In the genomic region with DNA sequence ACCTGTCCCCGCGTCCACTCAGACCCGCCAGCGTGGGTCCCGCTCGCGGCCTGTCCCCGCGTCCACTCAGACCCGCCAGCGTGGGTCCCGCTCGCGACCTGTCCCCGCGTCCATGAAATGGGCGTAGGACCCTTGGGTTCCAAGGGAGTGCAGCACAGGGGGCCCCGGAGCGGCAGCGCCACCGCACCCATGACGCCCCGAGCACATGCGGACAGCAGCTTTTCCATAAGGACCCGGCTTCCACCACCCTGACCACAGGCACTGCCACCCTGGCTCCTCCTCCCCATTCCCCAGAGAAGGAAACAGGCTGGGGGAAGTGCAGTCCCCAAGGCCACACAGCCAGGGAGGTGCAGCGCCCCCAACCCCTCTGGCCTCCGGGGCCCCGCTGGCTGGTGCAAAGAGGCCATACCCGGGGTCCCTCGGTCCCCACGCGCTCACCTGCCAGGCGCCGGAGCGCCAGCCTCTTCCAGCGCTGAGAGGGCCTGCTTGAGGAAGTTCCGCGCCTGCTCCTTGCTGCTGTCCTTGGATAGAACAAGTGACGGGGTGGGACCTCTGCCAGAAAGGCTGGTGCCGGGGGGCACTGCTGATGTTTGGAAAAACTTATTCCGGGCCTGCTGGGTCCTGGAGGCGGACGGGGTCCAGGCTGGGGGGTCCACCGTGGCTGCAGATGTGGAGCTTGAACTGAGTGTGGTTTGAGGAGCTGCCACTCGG, we compare ENCODE assay signal across 26 cellular contexts.
"Had no signal": no experiment of that assay in that cellular context is flagged by ENCODE, and none has a peak within 500 bp of the region (broad histone marks: within the 10 kb centered on the region; RNA-seq: fewer than 3 reads in every experiment).

No MANE protein-coding gene starts in this region.

- H3K9ac ChIP-seq: parathyroid adenoma had no signal

- H3K36me3 ChIP-seq: ovary, thyroid gland, uterus had no signal

- H2AFZ ChIP-seq: parathyroid adenoma had no signal

- DNase-seq: naive thymus-derived CD8-positive, alpha-beta T cell; nephron progenitor cell; occipital lobe; ovary; posterior cingulate gyrus; psoas muscle; right cardiac atrium; right lobe of liver; sigmoid colon; small intestine; stimulated activated CD4-positive, alpha-beta T cell treated with anti-CD3 and anti-CD28 coated beads, Interleukin-15, amount 100 ng/mL, for 24 hours; stimulated activated CD4-positive, alpha-beta T cell treated with anti-CD3 and anti-CD28 coated beads, Interleukin-2, amount 100 ng/mL, for 24 hours; stimulated activated CD4-positive, alpha-beta T cell treated with anti-CD3 and anti-CD28 coated beads, Interleukin-2, amount 100 ng/mL, for 48 hours; stimulated activated CD4-positive, alpha-beta T cell treated with anti-CD3 and anti-CD28 coated beads, Interleukin-4, amount 100 ng/mL, for 24 hours; stimulated activated naive B cell treated with anti-CD40 and anti-IgM and Interleukin-4, amounts not matched to agents 10 μg/mL and 1 μg/mL and 100 μg/mL, for 72 hours; stimulated activated naive CD4-positive, alpha-beta T cell treated with Interleukin-2 at 50 U/mL for 16 hours; stomach; thyroid gland; trophoblast cell; uterus had no signal

- H3K27me3 ChIP-seq: ovary, right lobe of liver, sigmoid colon, stomach, thyroid gland, tibial nerve, upper lobe of left lung, uterus had no signal

- H3K27ac ChIP-seq: ovary, parathyroid adenoma, psoas muscle, right lobe of liver, sigmoid colon, stomach, thoracic aorta, thyroid gland, upper lobe of left lung, uterus had no signal

- H3K4me3 ChIP-seq: ovary, psoas muscle, right lobe of liver, sigmoid colon, stomach, thoracic aorta, thyroid gland, tibial nerve, upper lobe of left lung, uterus had no signal

- H3K4me1 ChIP-seq: parathyroid adenoma, psoas muscle, right lobe of liver, thyroid gland, uterus had no signal

- H3K9me3 ChIP-seq: ovary, psoas muscle, right lobe of liver, sigmoid colon, stomach, thoracic aorta, thyroid gland, tibial nerve, upper lobe of left lung, uterus had no signal

- ATAC-seq: naive thymus-derived CD8-positive, alpha-beta T cell; natural killer cell treated with Interleukin-12 subunit alpha and Interleukin-12 subunit beta and Interleukin-15 and Interleukin-18, amount 100 ng/mL, for 72 hours; psoas muscle; right cardiac atrium; right lobe of liver; stimulated activated effector memory CD8-positive, alpha-beta T cell treated with anti-CD3 and anti-CD28 coated beads, Interleukin-12 subunit alpha, Interleukin-12 subunit beta, amount 100 ng/mL, for 72 hours; stimulated activated naive B cell treated with anti-CD40 and anti-IgM and Interleukin-4, amounts not matched to agents 10 μg/mL and 1 μg/mL and 100 μg/mL, for 72 hours had no signal
